Comparison of ENCODE assay signal across 23 cellular contexts in the genomic region with DNA sequence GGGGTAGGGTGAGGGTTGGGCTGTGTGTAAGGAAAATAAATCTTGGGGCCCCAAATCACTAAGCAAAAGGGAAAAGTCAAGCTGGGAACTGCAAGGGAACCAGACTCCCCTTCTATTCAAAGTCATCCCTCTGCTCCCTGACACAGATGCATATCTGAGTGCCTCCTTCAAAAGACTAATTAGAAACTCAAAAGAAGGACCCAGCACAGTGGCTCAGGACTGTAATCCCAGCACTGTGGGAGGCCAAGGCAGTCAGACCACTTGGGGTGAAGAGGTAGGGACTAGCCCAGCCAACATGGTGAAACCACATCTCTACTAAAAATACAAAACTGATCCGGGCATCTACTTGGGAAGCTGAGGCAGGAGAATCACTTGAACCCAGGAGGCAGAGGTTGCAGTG. TPM values are rescaled to one million over a fixed set of nuclear protein-coding genes. Genes with fewer than 3 reads are reported as not detected.
DNase-seq lines count a peak whose midpoint lies in the region; ATAC-seq and TF ChIP-seq lines count a peak whose summit lies in the region.
"Had no signal": no experiment of that assay in that cellular context is flagged by ENCODE, and none has a peak within 500 bp of the region (broad histone marks: within the 10 kb centered on the region; RNA-seq: fewer than 3 reads in every experiment).

No MANE protein-coding gene starts in this region.

- H3K27me3 ChIP-seq in NT2/D1 (ENCODE audit: insufficient read depth, insufficient read length) = no peaks in the 10 kb centered on the region
- H3K27me3 ChIP-seq: uterus had no signal

- intact Hi-C loops in head of caudate nucleus (cut with DNase I) = no loop called here
- intact Hi-C loops in activated T-helper 1 cell treated with anti-CD3 and anti-CD28 coated beads, Interleukin-12 subunit alpha, Interleukin-12 subunit beta, Interleukin-2, Interleukin-4 antibody, amounts not matched to agents 30 ng/mL and 10 ng/mL and 1 ng/mL, durations not matched to agents 14 hours and 24 hours and 36 hours (cut with micrococcal nuclease) = no loop called here

- no peak for ATAC-seq in GM21619 (IDR thresholded peaks at IDR 0.05; ENCODE audit: unreplicated experiment)
- ATAC-seq: left colon had no signal

- DNase-seq in ELF-1 (ENCODE audit: low read depth, low spot score) (peak; percentile 74), NT2/D1 (ENCODE audit: low read depth, low spot score) (peak; percentile 75), iPS DF 4.7 (ENCODE audit: extremely low read depth, low spot score) (peak; percentile 53), neural crest cell (ENCODE audit: low read depth, low spot score) (no peak), putamen (ENCODE audit: low spot score) (no peak), head of caudate nucleus (no peak)
- no peak for DNase-seq in activated T-helper 1 cell treated with anti-CD3 and anti-CD28 coated beads, Interleukin-12 subunit alpha, Interleukin-12 subunit beta, Interleukin-2, Interleukin-4 antibody, amounts not matched to agents 30 ng/mL and 10 ng/mL and 1 ng/mL, durations not matched to agents 14 hours and 24 hours and 36 hours (ENCODE audit: low spot score)
- DNase-seq: ACHN; activated CD4-positive, CD25-positive, alpha-beta regulatory T cell; activated CD8-positive, alpha-beta memory T cell treated with anti-CD3 and anti-CD28 coated beads for 24 hours; C1 segment of cervical spinal cord; effector CD4-positive, alpha-beta T cell; hippocampal formation; left colon; midbrain; NCI-H1092; NCI-H187 treated with DMSO at 0.1 percent for 48 hours; NCI-H2227 treated with DMSO at 0.1 percent for 48 hours; nephron progenitor cell; posterior cingulate gyrus; uterus had no signal

- H3K4me3 ChIP-seq in NT2/D1 (ENCODE audit: insufficient read length, low read depth) = no peak overlapping the region
- H3K4me3 ChIP-seq: uterus had no signal

- H3K4me3 Mint-ChIP-seq in neural crest cell = no peak overlapping the region
- no peak overlapping the region for H3K4me3 Mint-ChIP-seq in activated T-helper 1 cell treated with anti-CD3 and anti-CD28 coated beads, Interleukin-12 subunit alpha, Interleukin-12 subunit beta, Interleukin-2, Interleukin-4 antibody, amounts not matched to agents 30 ng/mL and 10 ng/mL and 1 ng/mL, durations not matched to agents 14 hours and 24 hours and 36 hours
- H3K4me3 Mint-ChIP-seq: activated naive CD8-positive, alpha-beta T cell treated with anti-CD3 and anti-CD28 coated beads, Interleukin-2, amount 10 ng/mL, durations not matched to agents 7 days and 5 days; nephron progenitor cell had no signal

- no peak overlapping the region for H3K9ac ChIP-seq in NT2/D1 (ENCODE audit: insufficient read length, low read depth)

- H3K36me3 ChIP-seq in NT2/D1 (ENCODE audit: insufficient read depth, insufficient read length, low read length) = peaks cover 58% of the 10 kb centered on the region
- H3K36me3 ChIP-seq: uterus had no signal

- peaks cover 27% of the 10 kb centered on the region for H3K9me3 ChIP-seq in NT2/D1 (ENCODE audit: insufficient read depth, low read length)
- H3K9me3 ChIP-seq: uterus had no signal

- peak overlapping the region; percentile 79 for H3K27ac Mint-ChIP-seq in neural crest cell (ENCODE audit: unreplicated experiment)
- no peak overlapping the region for H3K27ac Mint-ChIP-seq in activated T-helper 1 cell treated with anti-CD3 and anti-CD28 coated beads, Interleukin-12 subunit alpha, Interleukin-12 subunit beta, Interleukin-2, Interleukin-4 antibody, amounts not matched to agents 30 ng/mL and 10 ng/mL and 1 ng/mL, durations not matched to agents 14 hours and 24 hours and 36 hours

- peaks cover 50% of the 10 kb centered on the region for H3K36me3 Mint-ChIP-seq in neural crest cell (ENCODE audit: low read depth)
- peaks cover 70% of the 10 kb centered on the region for H3K36me3 Mint-ChIP-seq in activated T-helper 1 cell treated with anti-CD3 and anti-CD28 coated beads, Interleukin-12 subunit alpha, Interleukin-12 subunit beta, Interleukin-2, Interleukin-4 antibody, amounts not matched to agents 30 ng/mL and 10 ng/mL and 1 ng/mL, durations not matched to agents 14 hours and 24 hours and 36 hours (ENCODE audit: low read depth)

- peaks cover 17% of the 10 kb centered on the region for H3K4me1 Mint-ChIP-seq in neural crest cell
- peaks cover 34% of the 10 kb centered on the region for H3K4me1 Mint-ChIP-seq in activated T-helper 1 cell treated with anti-CD3 and anti-CD28 coated beads, Interleukin-12 subunit alpha, Interleukin-12 subunit beta, Interleukin-2, Interleukin-4 antibody, amounts not matched to agents 30 ng/mL and 10 ng/mL and 1 ng/mL, durations not matched to agents 14 hours and 24 hours and 36 hours (ENCODE audit: low read depth)

- peaks cover 3% of the 10 kb centered on the region for H3K4me1 ChIP-seq in NT2/D1 (ENCODE audit: insufficient read depth, insufficient read length)
- H3K4me1 ChIP-seq: uterus had no signal

- no peaks in the 10 kb centered on the region for H3K9me3 Mint-ChIP-seq in neural crest cell
- H3K9me3 Mint-ChIP-seq in activated T-helper 1 cell treated with anti-CD3 and anti-CD28 coated beads, Interleukin-12 subunit alpha, Interleukin-12 subunit beta, Interleukin-2, Interleukin-4 antibody, amounts not matched to agents 30 ng/mL and 10 ng/mL and 1 ng/mL, durations not matched to agents 14 hours and 24 hours and 36 hours = peaks cover 43% of the 10 kb centered on the region

- no peaks in the 10 kb centered on the region for H3K27me3 Mint-ChIP-seq in neural crest cell (ENCODE audit: low read depth)
- no peaks in the 10 kb centered on the region for H3K27me3 Mint-ChIP-seq in activated T-helper 1 cell treated with anti-CD3 and anti-CD28 coated beads, Interleukin-12 subunit alpha, Interleukin-12 subunit beta, Interleukin-2, Interleukin-4 antibody, amounts not matched to agents 30 ng/mL and 10 ng/mL and 1 ng/mL, durations not matched to agents 14 hours and 24 hours and 36 hours (ENCODE audit: insufficient read depth)
- H3K27me3 Mint-ChIP-seq: activated naive CD8-positive, alpha-beta T cell treated with anti-CD3 and anti-CD28 coated beads, Interleukin-2, amount 10 ng/mL, durations not matched to agents 7 days and 5 days had no signal

- TF ChIP-seq CTCF in neural crest cell (conservative IDR thresholded peaks at IDR 0.05) = no peak

RNA-seq across cellular contexts. Expression of a gene that starts 18.3 kb away (rescaled TPM):
- 20.6 and 25.7 TPM in 2 replicates for total RNA-seq in neural crest cell
- total RNA-seq in activated T-helper 1 cell treated with anti-CD3 and anti-CD28 coated beads, Interleukin-12 subunit alpha, Interleukin-12 subunit beta, Interleukin-2, Interleukin-4 antibody, amounts not matched to agents 30 ng/mL and 10 ng/mL and 1 ng/mL, durations not matched to agents 14 hours and 24 hours and 36 hours = 17.0 and 21.0 TPM in 2 replicates

Comparison
In these comparisons a context has a peak if more than half of its experiments do, and no peak if none do; other contexts are left out.
1. DNase-seq: peak in ELF-1 (single experiment), NT2/D1 (single experiment) and iPS DF 4.7 (single experiment); none in neural crest cell (single experiment), putamen (single experiment), head of caudate nucleus (0 of 42) and activated T-helper 1 cell treated with anti-CD3 and anti-CD28 coated beads, Interleukin-12 subunit alpha, Interleukin-12 subunit beta, Interleukin-2, Interleukin-4 antibody, amounts not matched to agents 30 ng/mL and 10 ng/mL and 1 ng/mL, durations not matched to agents 14 hours and 24 hours and 36 hours (single experiment).